Comparison of ENCODE assay signal across 9 cellular contexts in genomic region chr2:158998486-158999248, GRCh38. TPM values are rescaled to one million over a fixed set of nuclear protein-coding genes. Genes with fewer than 3 reads are reported as not detected.
DNase-seq lines count a peak whose midpoint lies in the region; ATAC-seq and TF ChIP-seq lines count a peak whose summit lies in the region.
"Had no signal": no experiment of that assay in that cellular context is flagged by ENCODE, and none has a peak within 500 bp of the region (broad histone marks: within the 10 kb centered on the region; RNA-seq: fewer than 3 reads in every experiment).

No MANE protein-coding gene starts in this region.

- TF ChIP-seq EP300 in suprapubic skin (IDR thresholded peaks at IDR 0.05), result no peak

- no peaks in the 10 kb centered on the region for H3K9me2 ChIP-seq in hepatocyte (replicated peaks; ENCODE audit: insufficient read depth)

- TF ChIP-seq CTCF in hepatocyte (IDR thresholded peaks at IDR 0.05; ENCODE audit: poor library complexity) (no peak), suprapubic skin (IDR thresholded peaks at IDR 0.05) (no peak)

- H3K36me3 ChIP-seq in hepatocyte (replicated peaks; ENCODE audit: insufficient read depth, low read depth) (no peaks in the 10 kb centered on the region), suprapubic skin (peaks cover 7% of the 10 kb centered on the region)

- 83% methylated on average over 9 of the region's 9 CpGs for WGBS in hepatocyte (ENCODE audit: low lambda C conversion rate, missing lambda C conversion rate)
- WGBS in suprapubic skin, result 58% methylated on average over 9 of the region's 9 CpGs

- no peak overlapping the region for H2AFZ ChIP-seq in hepatocyte

- H4K20me1 ChIP-seq in hepatocyte (ENCODE audit: insufficient read depth, poor library complexity, severe bottlenecking), result peaks cover 24% of the 10 kb centered on the region

- H3K4me1 ChIP-seq in hepatocyte (ENCODE audit: insufficient read depth) (peaks cover 60% of the 10 kb centered on the region), suprapubic skin (peaks cover 31% of the 10 kb centered on the region)

- H3K79me2 ChIP-seq in hepatocyte, result peaks cover 76% of the 10 kb centered on the region

- H3K4me3 ChIP-seq in hepatocyte (no peak overlapping the region), suprapubic skin (no peak overlapping the region)
- H3K4me3 ChIP-seq: spleen had no signal

- ATAC-seq in SK-N-SH treated with all-trans-retinoic acid at 6 μM for 48 hours (peak; percentile 58), HG02973 (IDR thresholded peaks at IDR 0.05; ENCODE audit: unreplicated experiment) (no peak), HG02623 (IDR thresholded peaks at IDR 0.05; ENCODE audit: unreplicated experiment) (no peak), HG03469 (IDR thresholded peaks at IDR 0.05; ENCODE audit: unreplicated experiment) (no peak)

- no peaks in the 10 kb centered on the region for H3K27me3 ChIP-seq in hepatocyte
- H3K27me3 ChIP-seq in suprapubic skin, result no peaks in the 10 kb centered on the region
- H3K27me3 ChIP-seq: spleen had no signal

- H3K4me2 ChIP-seq in hepatocyte, result peak overlapping the region; percentile 21

- no peak for TF ChIP-seq POLR2A in suprapubic skin (IDR thresholded peaks at IDR 0.05)

- no peak overlapping the region for H3K27ac ChIP-seq in hepatocyte
- peak overlapping the region; percentile 9 for H3K27ac ChIP-seq in suprapubic skin

- DNase-seq in HCEC 1CT, result peak; percentile 41
- no peak for DNase-seq in hepatocyte (ENCODE audit: low spot score)
- DNase-seq in suprapubic skin (ENCODE audit: low spot score in 2 of 2), result no peak
- no peak for DNase-seq in GOT3 (lab: John Stamatoyannopoulos, UW)
- DNase-seq: spleen had no signal

- H3K9me3 ChIP-seq in hepatocyte (ENCODE audit: low read depth), result no peaks in the 10 kb centered on the region
- no peaks in the 10 kb centered on the region for H3K9me3 ChIP-seq in suprapubic skin
- H3K9me3 ChIP-seq: spleen had no signal

TF ChIP-seq in SK-N-SH treated with all-trans-retinoic acid at 6 μM for 48 hours, 23 proteins besides CTCF, POLR2A, EP300 and RAD21:
- TF ChIP-seq ARNTL (CRISPR knock-in tag; IDR thresholded peaks at IDR 0.05; ENCODE audit: borderline replicate concordance, low read depth), result no peak
- no peak for TF ChIP-seq ZNF70 (CRISPR knock-in tag; IDR thresholded peaks at IDR 0.05)
- TF ChIP-seq ZNF565 (CRISPR knock-in tag; conservative IDR thresholded peaks at IDR 0.05; ENCODE audit: low read depth), result no peak

RNA-seq across cellular contexts. Expression of gene TANC1, which starts 30.2 kb away (rescaled TPM):
- 18.5 and 20.6 TPM in 2 replicates for total RNA-seq in hepatocyte
- 8.3 and 8.9 TPM in 2 replicates for polyA plus RNA-seq in hepatocyte
- 100 to 1,000 TPM in 2 of 4 donors, 10 to 100 TPM in 2; 57.6 to 260 (median 88.3) TPM for total RNA-seq in suprapubic skin
